In the genomic region with DNA sequence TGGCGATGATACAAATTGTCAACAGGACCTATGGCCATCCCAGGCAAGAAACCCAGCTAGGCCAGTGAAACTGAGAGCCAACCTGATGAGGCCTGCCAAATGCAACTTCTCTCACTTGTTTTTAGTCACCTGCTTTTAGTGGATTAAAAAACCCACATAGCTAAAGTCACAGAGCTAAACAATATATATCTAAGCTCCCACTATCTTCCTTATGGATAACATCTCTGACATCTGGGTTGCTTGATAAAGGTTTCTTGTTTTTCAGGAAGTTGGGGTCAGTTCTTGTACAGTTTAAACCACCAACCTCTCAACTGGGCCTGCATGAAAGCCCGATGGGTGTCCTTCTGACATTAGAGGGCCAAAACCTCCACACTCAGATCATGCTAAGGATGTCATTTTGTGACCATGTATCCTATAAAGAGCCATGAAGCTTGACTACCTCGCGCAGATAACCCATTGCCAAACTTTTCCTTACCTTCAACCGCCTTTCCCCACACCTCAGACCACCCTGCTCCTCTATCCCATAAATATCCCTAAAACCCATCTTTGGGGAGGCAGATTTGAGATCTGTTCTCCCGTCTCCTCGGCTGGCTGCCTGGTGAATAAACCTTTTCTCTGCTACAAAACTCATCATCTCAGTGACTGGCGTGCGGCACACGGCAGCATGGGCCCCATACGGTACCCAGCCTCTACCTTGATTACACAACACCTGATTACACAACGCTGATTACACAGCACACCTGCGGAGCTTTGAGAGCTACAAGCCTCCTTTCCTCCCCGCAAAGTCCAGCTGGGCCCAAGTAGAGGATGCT, we compare ENCODE assay signal across 8 cellular contexts. TPM values are rescaled to one million over a fixed set of nuclear protein-coding genes. Genes with fewer than 3 reads are reported as not detected.
DNase-seq lines count a peak whose midpoint lies in the region; ATAC-seq and TF ChIP-seq lines count a peak whose summit lies in the region.

No MANE protein-coding gene starts in this region.

- 100% methylated on average over 1 of the region's 14 CpGs for WGBS in mesendoderm (ENCODE audit: extremely low coverage, insufficient coverage, low lambda C conversion rate)

- H3K9ac ChIP-seq in mesendoderm (ENCODE audit: low read length) = peak overlapping the region; percentile 50

- peak overlapping the region; percentile 61 for H3K4me2 ChIP-seq in mesendoderm (ENCODE audit: low read length)

- peak overlapping the region; percentile 45 for H3K27ac ChIP-seq in A673 (ENCODE audit: low read depth, low read length, poor library complexity, severe bottlenecking)
- no peak overlapping the region for H3K27ac ChIP-seq in mesendoderm (ENCODE audit: low read depth, low read length)

- DNase-seq in A673 (ENCODE audit: low spot score) = no peak
- DNase-seq in NCI-H345 treated with DMSO at 0.1 percent for 48 hours (lab: John Stamatoyannopoulos, UW; ENCODE audit: unreplicated experiment) = peak; percentile 45
- no peak for DNase-seq in cardiac fibroblast (ENCODE audit: low read depth in 2 of 2)
- no peak for DNase-seq in mesendoderm
- no peak for DNase-seq in activated effector memory CD4-positive, alpha-beta T cell treated with anti-CD3 and anti-CD28 coated beads, Interleukin-2, amount 50 U/mL, for 16 hours
- no peak for DNase-seq in HK-2 (ENCODE audit: unreplicated experiment)

- peak overlapping the region; percentile 2 for H3K4ac ChIP-seq in mesendoderm (ENCODE audit: low read depth, low read length)

- H4K8ac ChIP-seq in mesendoderm (ENCODE audit: low read depth, low read length) = peak overlapping the region; percentile 58

- POLR2A ChIA-PET in A673 (lab: Charles Lee; ENCODE audit: low non-redundant PET) = no interaction called here

- H2BK5ac ChIP-seq in mesendoderm (ENCODE audit: low read length) = no peak overlapping the region

- no peaks in the 10 kb centered on the region for H3K9me3 ChIP-seq in A673 (ENCODE audit: low read depth, low read length, poor library complexity, severe bottlenecking)

- CTCF ChIA-PET in A673 (lab: Charles Lee) = interaction anchor here (0.5 to 1.9 kb wide), 2 partner anchors 16 to 1214 kb away, joined by 3 to 6 read pairs; no protein-coding TSS in a partner anchor

- H4K5ac ChIP-seq in mesendoderm (ENCODE audit: low read length) = no peak overlapping the region

- H3K4me3 ChIP-seq in A673 (ENCODE audit: low read depth, low read length, poor library complexity, severe bottlenecking) (peak overlapping the region; percentile 84), cardiac fibroblast (replicated peaks in 1 of 2; ENCODE audit: low read depth in 2 of 2, low read length in 2 of 2) (peak overlapping the region; percentile 28 to 99), mesendoderm (ENCODE audit: low read length) (no peak overlapping the region)

- peak; percentile 5 for ATAC-seq in GM19452 (IDR thresholded peaks at IDR 0.05; ENCODE audit: unreplicated experiment)
- ATAC-seq in GM19455 (IDR thresholded peaks at IDR 0.05; ENCODE audit: unreplicated experiment) = no peak

- no peak overlapping the region for H3K18ac ChIP-seq in mesendoderm (ENCODE audit: low read length)

- H2BK15ac ChIP-seq in mesendoderm (replicated peaks; ENCODE audit: low read depth) = no peak overlapping the region

- H3K27me3 ChIP-seq in A673 (replicated peaks; ENCODE audit: insufficient read depth, low read depth, low read length, poor library complexity) (no peaks in the 10 kb centered on the region), mesendoderm (ENCODE audit: insufficient read depth, low read length, poor library complexity) (no peaks in the 10 kb centered on the region)

- peaks cover 13% of the 10 kb centered on the region for H3K4me1 ChIP-seq in A673 (ENCODE audit: insufficient read depth, low read length, poor library complexity, severe bottlenecking)
- H3K4me1 ChIP-seq in mesendoderm (ENCODE audit: control insufficient read depth, low read depth, low read length) = peaks cover 2% of the 10 kb centered on the region

- peaks cover 14% of the 10 kb centered on the region for H3K79me2 ChIP-seq in mesendoderm (ENCODE audit: control insufficient read depth, insufficient read depth, low read length)

- BruUV-seq in A673 (replicated peaks; lab: Mats Ljungman, UMichigan) = TSS peak; percentile 90

- TF ChIP-seq CTCF in A673 (conservative IDR thresholded peaks at IDR 0.05; ENCODE audit: low read depth, low read length) (no peak), cardiac fibroblast (IDR thresholded peaks at IDR 0.05; ENCODE audit: low read depth, low read length) (no peak)

- intact Hi-C loops in A673 (cut with micrococcal nuclease; ENCODE audit: unreplicated experiment) = loop anchor here (5.0 kb wide), 1 partner anchor 149 kb away; the partner anchor contains the start of gene CNOT4

- H3K23ac ChIP-seq in mesendoderm (ENCODE audit: low read length) = no peak overlapping the region

- no peak overlapping the region for H2BK120ac ChIP-seq in mesendoderm (ENCODE audit: low read depth, low read length)

- peak overlapping the region; percentile 80 for H3K56ac ChIP-seq in mesendoderm (ENCODE audit: low read length)

- H3K36me3 ChIP-seq in A673 (ENCODE audit: insufficient read depth, low read length, poor library complexity, severe bottlenecking) (no peaks in the 10 kb centered on the region), mesendoderm (ENCODE audit: control insufficient read depth, insufficient read depth, low read length) (no peaks in the 10 kb centered on the region)

- no peaks in the 10 kb centered on the region for H3K79me1 ChIP-seq in mesendoderm (ENCODE audit: low read length)

- H2AK5ac ChIP-seq in mesendoderm (ENCODE audit: low read length) = no peak overlapping the region

RNA-seq across cellular contexts. Expression of gene STMP1, which starts 0.8 kb away (rescaled TPM):
- 32.1 and 33.4 TPM in 2 replicates for total RNA-seq in A673 (2021)
- polyA plus RNA-seq in mesendoderm (2013, experiment 1 of 2) = 36.7 TPM
- polyA plus RNA-seq in mesendoderm (2013, experiment 2 of 2) = 36.6 TPM
